In the genomic region with DNA sequence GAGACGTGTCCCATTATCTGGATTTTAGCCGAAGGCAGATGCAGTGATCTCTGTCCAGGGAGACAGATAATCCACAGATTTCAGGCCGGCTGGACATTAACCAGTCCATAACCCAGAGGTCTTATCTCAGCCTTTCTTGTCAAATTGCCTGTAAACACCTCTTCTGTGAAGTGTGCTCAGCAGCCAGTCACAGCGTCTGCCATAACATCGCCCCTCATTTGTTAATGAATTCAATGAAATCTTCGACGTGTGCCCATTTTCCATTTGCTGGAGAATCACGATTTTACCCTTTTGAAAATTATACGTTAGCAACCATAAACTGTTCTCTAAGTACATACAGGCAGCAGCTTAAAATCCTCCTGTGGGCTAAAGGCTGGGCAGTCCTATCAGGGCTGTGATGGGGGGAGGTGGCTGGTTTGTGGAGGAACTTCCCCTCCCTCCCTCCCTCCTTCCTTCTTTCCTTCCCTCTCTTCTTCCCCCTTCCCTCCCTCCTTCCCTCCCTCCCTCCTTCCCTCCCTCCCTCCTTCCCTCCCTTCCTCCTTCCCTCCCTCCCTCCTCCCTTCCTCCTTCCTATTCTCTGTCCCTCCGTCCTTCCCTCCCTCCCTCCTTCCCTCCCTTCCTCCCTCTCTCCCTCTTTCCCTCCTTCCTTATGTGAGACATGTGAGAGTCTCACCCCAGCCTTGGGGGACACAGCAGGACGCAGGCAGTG, we compare ENCODE assay signal across 19 cellular contexts. TPM values are rescaled to one million over a fixed set of nuclear protein-coding genes. Genes with fewer than 3 reads are reported as not detected.
DNase-seq lines count a peak whose midpoint lies in the region; ATAC-seq and TF ChIP-seq lines count a peak whose summit lies in the region.
"Had no signal": no experiment of that assay in that cellular context is flagged by ENCODE, and none has a peak within 500 bp of the region (broad histone marks: within the 10 kb centered on the region; RNA-seq: fewer than 3 reads in every experiment).

No MANE protein-coding gene starts in this region.

- H3K36me3 ChIP-seq in left ventricle myocardium inferior = no peaks in the 10 kb centered on the region
- H3K36me3 ChIP-seq in osteoblast (ENCODE audit: insufficient read depth, low read length) = no peaks in the 10 kb centered on the region

- peak overlapping the region in 5 of 7 donors; percentile 38 to 86 (median 78) for H3K27ac Mint-ChIP-seq in CD14-positive monocyte
- H3K27ac Mint-ChIP-seq: activated CD8-positive, alpha-beta memory T cell treated with anti-CD3 and anti-CD28 coated beads, Interleukin-2, amount 10 ng/mL, durations not matched to agents 7 days and 5 days; memory B cell; stimulated activated memory B cell treated with anti-CD40 and anti-IgM and Interleukin-4, amounts not matched to agents 10 μg/mL and 1 μg/mL and 100 μg/mL, for 72 hours had no signal

- peak overlapping the region; percentile 36 for H3K27ac ChIP-seq in left ventricle myocardium inferior (replicated peaks)
- H3K27ac ChIP-seq in osteoblast (ENCODE audit: low read depth, low read length) = no peak overlapping the region

- intact Hi-C loops in CD14-positive monocyte (cut with micrococcal nuclease) (no loop called here), left ventricle myocardium inferior (cut with micrococcal nuclease) (no loop called here)

- TF ChIP-seq CTCF in CD14-positive monocyte (IDR thresholded peaks at IDR 0.05) (no peak), left ventricle myocardium inferior (IDR thresholded peaks at IDR 0.05; ENCODE audit: borderline replicate concordance) (no peak), osteoblast (IDR thresholded peaks at IDR 0.05; ENCODE audit: extremely low read depth, low read depth, low read length) (no peak)

- ATAC-seq in HG03097 (IDR thresholded peaks at IDR 0.05; ENCODE audit: low FRiP score, unreplicated experiment) (no peak), GM21786 (IDR thresholded peaks at IDR 0.05; ENCODE audit: unreplicated experiment) (no peak), GM18867 (IDR thresholded peaks at IDR 0.05; ENCODE audit: unreplicated experiment) (no peak)
- ATAC-seq: activated CD8-positive, alpha-beta memory T cell treated with anti-CD3 and anti-CD28 coated beads, Interleukin-2, amount 10 ng/mL, durations not matched to agents 7 days and 5 days; stimulated activated memory B cell treated with anti-CD40 and anti-IgM and Interleukin-4, amounts not matched to agents 10 μg/mL and 1 μg/mL and 100 μg/mL, for 72 hours had no signal

- no peak overlapping the region for H2AFZ ChIP-seq in osteoblast (ENCODE audit: low read length)

- H3K9me3 Mint-ChIP-seq in CD14-positive monocyte = peaks cover 0 to 4% (median 1%) of the 10 kb centered on the region in 7 donors
- H3K9me3 Mint-ChIP-seq: memory B cell; neural crest cell; stimulated activated memory B cell treated with anti-CD40 and anti-IgM and Interleukin-4, amounts not matched to agents 10 μg/mL and 1 μg/mL and 100 μg/mL, for 72 hours had no signal

- H3K9me3 ChIP-seq in left ventricle myocardium inferior (replicated peaks) = no peaks in the 10 kb centered on the region
- no peaks in the 10 kb centered on the region for H3K9me3 ChIP-seq in osteoblast (ENCODE audit: low read depth, low read length)

- no peaks in the 10 kb centered on the region for H3K36me3 Mint-ChIP-seq in CD14-positive monocyte
- H3K36me3 Mint-ChIP-seq: activated CD8-positive, alpha-beta memory T cell treated with anti-CD3 and anti-CD28 coated beads, Interleukin-2, amount 10 ng/mL, durations not matched to agents 7 days and 5 days; memory B cell; stimulated activated memory B cell treated with anti-CD40 and anti-IgM and Interleukin-4, amounts not matched to agents 10 μg/mL and 1 μg/mL and 100 μg/mL, for 72 hours had no signal

- H3K4me2 ChIP-seq in osteoblast (ENCODE audit: insufficient read depth, low read length) = no peak overlapping the region

- no peaks in the 10 kb centered on the region for H4K20me1 ChIP-seq in osteoblast (ENCODE audit: insufficient read depth, low read length)

- H3K4me3 ChIP-seq in left ventricle myocardium inferior (no peak overlapping the region), osteoblast (ENCODE audit: insufficient read depth, low read length) (no peak overlapping the region)

- peaks cover 41% of the 10 kb centered on the region for H3K27me3 ChIP-seq in left ventricle myocardium inferior (ENCODE audit: low read depth)
- H3K27me3 ChIP-seq in osteoblast (ENCODE audit: insufficient read depth, low read length) = peaks cover 29% of the 10 kb centered on the region

- no peaks in the 10 kb centered on the region for H3K79me2 ChIP-seq in osteoblast (ENCODE audit: insufficient read depth, low read length)

- no peak overlapping the region for H3K4me3 Mint-ChIP-seq in CD14-positive monocyte
- H3K4me3 Mint-ChIP-seq: activated CD8-positive, alpha-beta memory T cell treated with anti-CD3 and anti-CD28 coated beads, Interleukin-2, amount 10 ng/mL, durations not matched to agents 7 days and 5 days; memory B cell; neural crest cell; stimulated activated memory B cell treated with anti-CD40 and anti-IgM and Interleukin-4, amounts not matched to agents 10 μg/mL and 1 μg/mL and 100 μg/mL, for 72 hours had no signal

- H3K4me1 Mint-ChIP-seq in CD14-positive monocyte = peaks cover 45% of the 10 kb centered on the region
- H3K4me1 Mint-ChIP-seq: activated CD8-positive, alpha-beta memory T cell treated with anti-CD3 and anti-CD28 coated beads, Interleukin-2, amount 10 ng/mL, durations not matched to agents 7 days and 5 days; memory B cell; stimulated activated memory B cell treated with anti-CD40 and anti-IgM and Interleukin-4, amounts not matched to agents 10 μg/mL and 1 μg/mL and 100 μg/mL, for 72 hours had no signal

- DNase-seq in CD14-positive monocyte (ENCODE audit: low spot score) (no peak), NCI-H2227 (lab: John Stamatoyannopoulos, UW; ENCODE audit: unreplicated experiment) (peak; percentile 17), left ventricle myocardium inferior (no peak), osteoblast (ENCODE audit: insufficient read length, low spot score, missing footprints) (peak; percentile 74)
- DNase-seq: activated CD8-positive, alpha-beta memory T cell treated with anti-CD3 and anti-CD28 coated beads, Interleukin-2, amount 10 ng/mL, durations not matched to agents 7 days and 5 days; GOT3; NCI-H1092; NCI-H2081 treated with DMSO at 0.1 percent for 48 hours; NCI-H524 treated with DMSO at 0.1 percent for 48 hours; SIG-M5; stimulated activated CD4-positive, alpha-beta T cell treated with anti-CD3 and anti-CD28 coated beads, Interleukin-15, amount 100 ng/mL, for 24 hours; T-helper 9 cell; trophoblast cell had no signal

- H3K27me3 Mint-ChIP-seq in CD14-positive monocyte (ENCODE audit: low read depth in 3 of 3) = peaks cover 4 to 15% (median 6%) of the 10 kb centered on the region in 3 donors

- H3K4me1 ChIP-seq in left ventricle myocardium inferior = peaks cover 7% of the 10 kb centered on the region
- peaks cover 4% of the 10 kb centered on the region for H3K4me1 ChIP-seq in osteoblast (ENCODE audit: insufficient read depth, low read length)

RNA-seq across cellular contexts. Expression of gene FAM20C, which starts 26.6 kb away (rescaled TPM):
- polyA plus RNA-seq in CD14-positive monocyte = 1 to 10 TPM; 1.2 to 1.5 TPM
- total RNA-seq in left ventricle myocardium inferior = 22.2 TPM
- total RNA-seq in osteoblast = 38.6 and 46.0 TPM in 2 replicates

Comparison
In these comparisons a context has a peak if more than half of its experiments do, and no peak if none do; other contexts are left out.
1. DNase-seq: peak in NCI-H2227 (single experiment) and osteoblast (single experiment); none in CD14-positive monocyte (single experiment) and left ventricle myocardium inferior (single experiment).